ENCODE assay signal across 2 cellular contexts in genomic region chr1:63679589-63679988, GRCh38.
TF ChIP-seq lines count a peak whose summit lies in the region.

No MANE protein-coding gene starts in this region.

TF ChIP-seq in HCT116, 20 proteins besides CTCF, POLR2A, EP300 and RAD21:
- TF ChIP-seq CEBPB (IDR thresholded peaks at IDR 0.05; ENCODE audit: low read depth) = no peak
- no peak for TF ChIP-seq ELF1 (IDR thresholded peaks at IDR 0.05; ENCODE audit: borderline replicate concordance, low read depth)
- no peak for TF ChIP-seq ATF3 (IDR thresholded peaks at IDR 0.05)
- peak; percentile 36 for TF ChIP-seq ZNF274 (IDR thresholded peaks at IDR 0.05; ENCODE audit: low read depth, low read length)

TF ChIP-seq in H1, 55 proteins besides CTCF, POLR2A, EP300 and RAD21:
- TF ChIP-seq RBBP5 (IDR thresholded peaks at IDR 0.05; ENCODE audit: borderline replicate concordance, low read depth, low read length) (no peak), ZNF274 (IDR thresholded peaks at IDR 0.05; ENCODE audit: borderline replicate concordance, extremely low read depth, low read length) (peak; percentile 67)
